8 cellular contexts compared by ENCODE assay signal in genomic region chr19:49114630-49115363, GRCh38. TPM values are rescaled to one million over a fixed set of nuclear protein-coding genes. Genes with fewer than 3 reads are reported as not detected.
DNase-seq lines count a peak whose midpoint lies in the region; ATAC-seq and TF ChIP-seq lines count a peak whose summit lies in the region.

No MANE protein-coding gene starts in this region.

- no peak for ATAC-seq in activated CD8-positive, alpha-beta memory T cell treated with anti-CD3 and anti-CD28 coated beads, Interleukin-2, amount 10 ng/mL, durations not matched to agents 7 days and 5 days
- ATAC-seq in HG03196 (IDR thresholded peaks at IDR 0.05; ENCODE audit: unreplicated experiment) = no peak

- H3K4me3 Mint-ChIP-seq in activated CD8-positive, alpha-beta memory T cell treated with anti-CD3 and anti-CD28 coated beads, Interleukin-2, amount 10 ng/mL, durations not matched to agents 7 days and 5 days = peak overlapping the region; percentile 69
- H3K4me3 Mint-ChIP-seq in stimulated activated naive CD8-positive, alpha-beta T cell treated with anti-CD3 and anti-CD28 coated beads, Interleukin-15, Interleukin-2, amounts not matched to agents 100 ng/mL and 50 ng/mL, for 24 hours = peak overlapping the region; percentile 80

- peaks cover under 1% of the 10 kb centered on the region for H3K27me3 Mint-ChIP-seq in activated CD8-positive, alpha-beta memory T cell treated with anti-CD3 and anti-CD28 coated beads, Interleukin-2, amount 10 ng/mL, durations not matched to agents 7 days and 5 days
- no peaks in the 10 kb centered on the region for H3K27me3 Mint-ChIP-seq in stimulated activated naive CD8-positive, alpha-beta T cell treated with anti-CD3 and anti-CD28 coated beads, Interleukin-15, Interleukin-2, amounts not matched to agents 100 ng/mL and 50 ng/mL, for 24 hours

- DNase-seq in DMS114 treated with DMSO at 0.1 percent for 48 hours (lab: John Stamatoyannopoulos, UW; ENCODE audit: unreplicated experiment) (peak; percentile 35), NB4 (ENCODE audit: low read depth) (peak; percentile 74), epidermal melanocyte (ENCODE audit: insufficient read length, low spot score) (peak; percentile 41), OCI-M1 (lab: John Stamatoyannopoulos, UW) (no peak)
- peak; percentile 54 for DNase-seq in activated CD8-positive, alpha-beta memory T cell treated with anti-CD3 and anti-CD28 coated beads, Interleukin-2, amount 10 ng/mL, durations not matched to agents 7 days and 5 days

- H3K27me3 ChIP-seq in mucosa of rectum (ENCODE audit: control insufficient read depth in 2 of 2, insufficient read depth in 2 of 2, low read length in 2 of 2) = no peaks in the 10 kb centered on the region

- H3K36me3 Mint-ChIP-seq in activated CD8-positive, alpha-beta memory T cell treated with anti-CD3 and anti-CD28 coated beads, Interleukin-2, amount 10 ng/mL, durations not matched to agents 7 days and 5 days = no peaks in the 10 kb centered on the region
- no peaks in the 10 kb centered on the region for H3K36me3 Mint-ChIP-seq in stimulated activated naive CD8-positive, alpha-beta T cell treated with anti-CD3 and anti-CD28 coated beads, Interleukin-15, Interleukin-2, amounts not matched to agents 100 ng/mL and 50 ng/mL, for 24 hours (ENCODE audit: low read depth)

- H3K27ac ChIP-seq in mucosa of rectum (ENCODE audit: low read depth in 2 of 2, low read length in 2 of 2) = peak overlapping the region; percentile 28 to 58

- no peak for TF ChIP-seq CTCF in NB4 (IDR thresholded peaks at IDR 0.05; ENCODE audit: low read depth, low read length)

- no peak overlapping the region for H3K27ac Mint-ChIP-seq in activated CD8-positive, alpha-beta memory T cell treated with anti-CD3 and anti-CD28 coated beads, Interleukin-2, amount 10 ng/mL, durations not matched to agents 7 days and 5 days
- H3K27ac Mint-ChIP-seq in stimulated activated naive CD8-positive, alpha-beta T cell treated with anti-CD3 and anti-CD28 coated beads, Interleukin-15, Interleukin-2, amounts not matched to agents 100 ng/mL and 50 ng/mL, for 24 hours = no peak overlapping the region

- peaks cover 23% of the 10 kb centered on the region for H3K4me1 Mint-ChIP-seq in activated CD8-positive, alpha-beta memory T cell treated with anti-CD3 and anti-CD28 coated beads, Interleukin-2, amount 10 ng/mL, durations not matched to agents 7 days and 5 days
- H3K4me1 Mint-ChIP-seq in stimulated activated naive CD8-positive, alpha-beta T cell treated with anti-CD3 and anti-CD28 coated beads, Interleukin-15, Interleukin-2, amounts not matched to agents 100 ng/mL and 50 ng/mL, for 24 hours (ENCODE audit: low read depth) = peaks cover 29% of the 10 kb centered on the region

- TF ChIP-seq POLR2A in NB4 (IDR thresholded peaks at IDR 0.05; ENCODE audit: extremely low read depth, insufficient read length) = no peak

- peak overlapping the region; percentile 56 to 73 for H3K9ac ChIP-seq in mucosa of rectum (ENCODE audit: low read depth in 1 of 2, low read length in 2 of 2)

- no peaks in the 10 kb centered on the region for H3K36me3 ChIP-seq in mucosa of rectum (ENCODE audit: control insufficient read depth in 2 of 2, insufficient read depth in 2 of 2, low read length in 2 of 2)

- CTCF ChIA-PET in activated CD8-positive, alpha-beta memory T cell treated with anti-CD3 and anti-CD28 coated beads, Interleukin-2, amount 10 ng/mL, durations not matched to agents 7 days and 5 days (lab: Charles Lee) = interaction anchor here (0.6 to 6.9 kb wide), 23 partner anchors 9 to 462 kb away, joined by 3 to 63 read pairs (median 7); partner anchors contain the start of genes BAX and RUVBL2

- H3K9me3 Mint-ChIP-seq in activated CD8-positive, alpha-beta memory T cell treated with anti-CD3 and anti-CD28 coated beads, Interleukin-2, amount 10 ng/mL, durations not matched to agents 7 days and 5 days (ENCODE audit: low read depth) = no peaks in the 10 kb centered on the region
- H3K9me3 Mint-ChIP-seq in stimulated activated naive CD8-positive, alpha-beta T cell treated with anti-CD3 and anti-CD28 coated beads, Interleukin-15, Interleukin-2, amounts not matched to agents 100 ng/mL and 50 ng/mL, for 24 hours = no peaks in the 10 kb centered on the region

- H3K4me3 ChIP-seq in NB4 (ENCODE audit: low read depth, low read length) = peak overlapping the region; percentile 46
- H3K4me3 ChIP-seq in mucosa of rectum (ENCODE audit: low read length in 2 of 2) = peak overlapping the region; percentile 74 to 75

- H3K9me3 ChIP-seq in mucosa of rectum (ENCODE audit: control insufficient read depth in 2 of 2, low read length in 2 of 2) = no peaks in the 10 kb centered on the region

- peaks cover 20 to 23% of the 10 kb centered on the region in 2 donors for H3K4me1 ChIP-seq in mucosa of rectum (ENCODE audit: control insufficient read depth in 2 of 2, insufficient read depth in 2 of 2, low read length in 2 of 2)

RNA-seq across cellular contexts. Expression of gene LIN7B, which starts 0.6 kb away (rescaled TPM):
- 1 to 10 TPM; 3.3 to 5.7 TPM for total RNA-seq in activated CD8-positive, alpha-beta memory T cell treated with anti-CD3 and anti-CD28 coated beads, Interleukin-2, amount 10 ng/mL, durations not matched to agents 7 days and 5 days

RNA-seq across cellular contexts. Expression of gene C19orf73, which starts 4.1 kb away (rescaled TPM):
- total RNA-seq in activated CD8-positive, alpha-beta memory T cell treated with anti-CD3 and anti-CD28 coated beads, Interleukin-2, amount 10 ng/mL, durations not matched to agents 7 days and 5 days = 1 to 10 TPM; 1.6 to 1.8 TPM

RNA-seq across cellular contexts. Expression of gene PPFIA3, which starts 4.5 kb away (rescaled TPM):
- total RNA-seq in activated CD8-positive, alpha-beta memory T cell treated with anti-CD3 and anti-CD28 coated beads, Interleukin-2, amount 10 ng/mL, durations not matched to agents 7 days and 5 days = 1 to 10 TPM; 1.7 to 3.6 TPM

RNA-seq across cellular contexts. Expression of gene SNRNP70, which starts 29.5 kb away (rescaled TPM):
- 100 to 1,000 TPM; 222 to 224 TPM for total RNA-seq in activated CD8-positive, alpha-beta memory T cell treated with anti-CD3 and anti-CD28 coated beads, Interleukin-2, amount 10 ng/mL, durations not matched to agents 7 days and 5 days

RNA-seq across cellular contexts. Expression of gene HRC, which starts 40.4 kb away (rescaled TPM):
- total RNA-seq in activated CD8-positive, alpha-beta memory T cell treated with anti-CD3 and anti-CD28 coated beads, Interleukin-2, amount 10 ng/mL, durations not matched to agents 7 days and 5 days = not detected
